In the genomic region with DNA sequence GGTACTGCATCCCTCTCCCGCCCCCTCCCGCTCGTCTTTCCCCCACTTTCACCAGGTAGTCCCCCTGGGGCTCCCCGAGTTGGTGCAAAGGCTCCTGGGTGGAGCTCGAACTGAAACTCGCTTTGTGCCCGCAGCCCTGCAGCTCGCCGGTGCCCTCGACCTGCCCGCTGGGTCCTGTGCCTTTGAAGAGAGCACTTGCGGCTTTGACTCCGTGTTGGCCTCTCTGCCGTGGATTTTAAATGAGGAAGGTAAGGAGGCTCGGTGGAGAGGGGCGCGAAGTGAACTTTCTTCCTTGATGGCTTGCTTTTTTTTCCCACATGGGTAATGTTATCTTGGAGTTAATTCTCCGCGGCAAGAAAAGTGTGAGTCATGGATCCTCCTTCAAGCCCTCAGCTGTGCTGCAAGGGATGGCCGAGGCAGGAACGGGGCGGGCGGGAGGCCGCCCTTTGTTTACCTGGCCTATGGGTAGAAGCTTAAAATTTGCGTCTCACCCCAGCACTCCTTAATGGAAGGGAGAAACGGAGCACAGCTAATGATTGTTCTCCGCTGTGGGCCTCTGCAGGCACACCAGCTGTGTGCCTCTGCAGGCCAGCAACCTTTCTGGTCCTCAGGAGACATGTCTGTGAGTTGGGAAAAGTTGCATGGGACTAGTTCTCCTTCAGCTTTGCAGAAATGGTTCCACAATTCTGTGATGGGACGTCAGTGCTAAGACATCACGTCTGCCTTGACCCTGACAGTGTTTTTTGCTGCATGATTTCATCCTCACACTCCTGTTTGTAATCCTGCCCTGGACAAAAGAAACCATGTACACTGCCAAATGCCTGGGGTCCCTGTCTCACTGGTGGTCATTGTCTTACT, we compare ENCODE assay signal across 9 cellular contexts. TPM values are rescaled to one million over a fixed set of nuclear protein-coding genes. Genes with fewer than 3 reads are reported as not detected.
A peak's percentile ranks its signal among the peaks of the same experiment; 100 is the strongest.
DNase-seq lines count a peak whose midpoint lies in the region; ATAC-seq, FAIRE-seq and TF ChIP-seq lines count a peak whose summit lies in the region.
"Had no signal": no experiment of that assay in that cellular context is flagged by ENCODE, and none has a peak within 500 bp of the region (broad histone marks: within the 10 kb centered on the region; RNA-seq: fewer than 3 reads in every experiment).

No MANE protein-coding gene starts in this region.

- no peak for DNase-seq in activated T-cell treated with anti-CD3 and anti-CD28 coated beads, Interleukin-2, amount 50 U/mL, for 4 hours
- no peak for DNase-seq in activated T-cell treated with anti-CD3 and anti-CD28 coated beads for 4 hours
- DNase-seq in dorsolateral prefrontal cortex = peak in 2 of 10 donors; percentile 20 to 45
- DNase-seq in lung microvascular endothelial cell (ENCODE audit: low read depth in 2 of 2) = peak; percentile 7 to 63
- DNase-seq in urothelium cell line (ENCODE audit: low spot score) = peak; percentile 45
- no peak for DNase-seq in effector CD8-positive, alpha-beta T cell (lab: John Stamatoyannopoulos, UW)

- peak overlapping the region; percentile 38 to 78 (median 62) for H3K4me3 ChIP-seq in dorsolateral prefrontal cortex

- H3K4me3 Mint-ChIP-seq in activated T-cell treated with anti-CD3 and anti-CD28 coated beads, Interleukin-2, amount 50 U/mL, for 4 hours = peak overlapping the region; percentile 54

- peaks cover 58% of the 10 kb centered on the region for H3K27me3 Mint-ChIP-seq in activated T-cell treated with anti-CD3 and anti-CD28 coated beads, Interleukin-2, amount 50 U/mL, for 4 hours (ENCODE audit: low read depth)

- no peak for TF ChIP-seq CTCF in dorsolateral prefrontal cortex (IDR thresholded peaks at IDR 0.05 in 54 of 56, conservative IDR thresholded peaks at IDR 0.05 in 2 of 56; ENCODE audit: low read depth in 1 of 56, partially characterized antibody in 56 of 56)

- peaks cover 13% of the 10 kb centered on the region for H3K4me1 Mint-ChIP-seq in activated T-cell treated with anti-CD3 and anti-CD28 coated beads, Interleukin-2, amount 50 U/mL, for 4 hours (ENCODE audit: low read depth)

- H3K36me3 Mint-ChIP-seq in activated T-cell treated with anti-CD3 and anti-CD28 coated beads, Interleukin-2, amount 50 U/mL, for 4 hours (ENCODE audit: insufficient read depth) = no peaks in the 10 kb centered on the region

- H3K27ac ChIP-seq in dorsolateral prefrontal cortex = peak overlapping the region in 34 of 59 donors; percentile 7 to 82 (median 58)

- H3K27me3 ChIP-seq in dorsolateral prefrontal cortex = peaks cover 0 to 16% (median 0%) of the 10 kb centered on the region in 45 donors

- peak in 1 of 2 donors; percentile 39 for ATAC-seq in activated T-cell treated with anti-CD3 and anti-CD28 coated beads, Interleukin-2, amount 50 U/mL, for 4 hours
- ATAC-seq in HG03378 (IDR thresholded peaks at IDR 0.05; ENCODE audit: unreplicated experiment) = no peak
- no peak for ATAC-seq in HG03565 (IDR thresholded peaks at IDR 0.05; ENCODE audit: unreplicated experiment)

- FAIRE-seq in urothelium cell line (lab: Jason Lieb, UNC) = no peak

- intact Hi-C loops in dorsolateral prefrontal cortex (cut with DNase I) = loop anchor here in 1 of 2 donors (10.0 kb wide), 1 partner anchor 70 kb away; no protein-coding TSS in a partner anchor

- H3K9me3 Mint-ChIP-seq in activated T-cell treated with anti-CD3 and anti-CD28 coated beads, Interleukin-2, amount 50 U/mL, for 4 hours = no peaks in the 10 kb centered on the region

RNA-seq across cellular contexts. Expression of a gene that starts 1.0 kb away (rescaled TPM):
- not detected for total RNA-seq in activated T-cell treated with anti-CD3 and anti-CD28 coated beads, Interleukin-2, amount 50 U/mL, for 4 hours
- 1 to 10 TPM in 119 of 120 experiments, under 1 TPM in 1; 0.74 to 9.6 (median 3.8) TPM for total RNA-seq in dorsolateral prefrontal cortex
- total RNA-seq in lung microvascular endothelial cell = 0.79 and 2.6 TPM in 2 replicates
- total RNA-seq: T-helper 1 cell treated with Interleukin-12 subunit alpha and Interleukin-12 subunit beta and Interleukin-4 antibody, amounts not matched to agents 30 ng/mL and 1 ng/mL, for 36 hours had no signal

Comparison
In these comparisons a context has a peak if more than half of its experiments do, and no peak if none do; other contexts are left out.
1. DNase-seq: peak in lung microvascular endothelial cell (2 of 2) and urothelium cell line (single experiment); none in activated T-cell treated with anti-CD3 and anti-CD28 coated beads, Interleukin-2, amount 50 U/mL, for 4 hours (single experiment), activated T-cell treated with anti-CD3 and anti-CD28 coated beads for 4 hours (single experiment) and effector CD8-positive, alpha-beta T cell (single experiment).